Comparison of ENCODE assay signal across 8 cellular contexts in genomic region chr15:67068724-67069400, GRCh38. TPM values are rescaled to one million over a fixed set of nuclear protein-coding genes. Genes with fewer than 3 reads are reported as not detected.
DNase-seq lines count a peak whose midpoint lies in the region; ATAC-seq and TF ChIP-seq lines count a peak whose summit lies in the region.

No MANE protein-coding gene starts in this region.

- peak overlapping the region; percentile 95 for H3K4me3 Mint-ChIP-seq in CD4-positive, alpha-beta T cell
- H3K4me3 Mint-ChIP-seq in central memory CD8-positive, alpha-beta T cell, result peak overlapping the region; percentile 89

- no peak for TF ChIP-seq CTCF in CD4-positive, alpha-beta T cell (IDR thresholded peaks at IDR 0.05)
- TF ChIP-seq CTCF in GM10266 (IDR thresholded peaks at IDR 0.05; ENCODE audit: control insufficient read depth, insufficient read depth, low read depth, missing control alignments), result no peak

- H3K9me3 ChIP-seq in CD4-positive, alpha-beta T cell (ENCODE audit: control insufficient read depth, low read length), result no peaks in the 10 kb centered on the region
- H3K9me3 ChIP-seq in neuron (ENCODE audit: low read length), result no peaks in the 10 kb centered on the region

- intact Hi-C loops in CD4-positive, alpha-beta T cell (cut with DNase I, micrococcal nuclease), result loop anchor here (2.0 to 10.0 kb wide), 5 partner anchors 14 to 186 kb away; partner anchors contain the start of genes AAGAB (in 2 of the 2) and IQCH (in 2 of the 2)

- no peaks in the 10 kb centered on the region for H3K27me3 ChIP-seq in CD4-positive, alpha-beta T cell (ENCODE audit: control insufficient read depth, insufficient read depth, low read length)
- no peaks in the 10 kb centered on the region for H3K27me3 ChIP-seq in neuron (ENCODE audit: insufficient read depth, low read length)

- peaks cover 32% of the 10 kb centered on the region for H3K36me3 Mint-ChIP-seq in CD4-positive, alpha-beta T cell (ENCODE audit: low read depth)
- peaks cover 12% of the 10 kb centered on the region for H3K36me3 Mint-ChIP-seq in central memory CD8-positive, alpha-beta T cell (ENCODE audit: insufficient read depth)

- ATAC-seq in CD4-positive, alpha-beta T cell (ENCODE audit: poor library complexity), result peak; percentile 21
- ATAC-seq in central memory CD8-positive, alpha-beta T cell (replicated peaks; ENCODE audit: extremely low read depth, poor library complexity, severe bottlenecking), result peak; percentile 17
- ATAC-seq in esophagus mucosa, result no peak

- peaks cover 33% of the 10 kb centered on the region for H3K4me1 ChIP-seq in neuron (ENCODE audit: insufficient read depth, low read length)

- H2AFZ ChIP-seq in neuron (ENCODE audit: low read depth, low read length), result no peak overlapping the region

- H3K27ac ChIP-seq in CD4-positive, alpha-beta T cell (ENCODE audit: low read depth, low read length), result peak overlapping the region; percentile 31

- H3K27me3 Mint-ChIP-seq in CD4-positive, alpha-beta T cell, result no peaks in the 10 kb centered on the region
- H3K27me3 Mint-ChIP-seq in central memory CD8-positive, alpha-beta T cell, result no peaks in the 10 kb centered on the region

- H3K4me3 ChIP-seq in neuron (ENCODE audit: low read length), result peak overlapping the region; percentile 94

- POLR2A ChIA-PET in CD4-positive, alpha-beta T cell (lab: Charles Lee), result interaction anchor here (0.6 to 8.4 kb wide), 16 partner anchors 13 to 186 kb away, joined by 3 to 119 read pairs (median 4); partner anchors contain the start of genes AAGAB and IQCH

- CTCF ChIA-PET in CD4-positive, alpha-beta T cell (lab: Charles Lee), result interaction anchor here (1.0 to 2.9 kb wide), 5 partner anchors 12 to 171 kb away, joined by 3 to 13 read pairs (median 3); no protein-coding TSS in a partner anchor

- peak overlapping the region; percentile 92 for H3K27ac Mint-ChIP-seq in CD4-positive, alpha-beta T cell
- peak overlapping the region; percentile 91 for H3K27ac Mint-ChIP-seq in central memory CD8-positive, alpha-beta T cell (ENCODE audit: low read depth)

- H3K4me1 Mint-ChIP-seq in CD4-positive, alpha-beta T cell (ENCODE audit: low read depth), result peaks cover 70% of the 10 kb centered on the region
- H3K4me1 Mint-ChIP-seq in central memory CD8-positive, alpha-beta T cell, result peaks cover 66% of the 10 kb centered on the region

- no peak for DNase-seq in CD4-positive, alpha-beta T cell
- DNase-seq in NCI-H524 treated with DMSO at 0.1 percent for 48 hours (lab: John Stamatoyannopoulos, UW) (peak; percentile 55), GM10266 (ENCODE audit: extremely low spot score) (no peak), GOT3 (lab: John Stamatoyannopoulos, UW) (no peak), foreskin melanocyte (no peak)
- DNase-seq in central memory CD8-positive, alpha-beta T cell (ENCODE audit: low spot score in 2 of 2), result no peak

- H3K9me3 Mint-ChIP-seq in CD4-positive, alpha-beta T cell, result no peaks in the 10 kb centered on the region
- no peaks in the 10 kb centered on the region for H3K9me3 Mint-ChIP-seq in central memory CD8-positive, alpha-beta T cell

- H3K36me3 ChIP-seq in neuron (ENCODE audit: insufficient read depth, low read length), result peaks cover 9% of the 10 kb centered on the region

RNA-seq across cellular contexts. Expression of gene SMAD3, which starts 3.5 kb away (rescaled TPM):
- 10 to 100 TPM; 30.0 to 31.0 TPM for total RNA-seq in CD4-positive, alpha-beta T cell
- total RNA-seq in esophagus mucosa, result 35.6 TPM
